Comparison of ENCODE assay signal across 11 cellular contexts in the genomic region with DNA sequence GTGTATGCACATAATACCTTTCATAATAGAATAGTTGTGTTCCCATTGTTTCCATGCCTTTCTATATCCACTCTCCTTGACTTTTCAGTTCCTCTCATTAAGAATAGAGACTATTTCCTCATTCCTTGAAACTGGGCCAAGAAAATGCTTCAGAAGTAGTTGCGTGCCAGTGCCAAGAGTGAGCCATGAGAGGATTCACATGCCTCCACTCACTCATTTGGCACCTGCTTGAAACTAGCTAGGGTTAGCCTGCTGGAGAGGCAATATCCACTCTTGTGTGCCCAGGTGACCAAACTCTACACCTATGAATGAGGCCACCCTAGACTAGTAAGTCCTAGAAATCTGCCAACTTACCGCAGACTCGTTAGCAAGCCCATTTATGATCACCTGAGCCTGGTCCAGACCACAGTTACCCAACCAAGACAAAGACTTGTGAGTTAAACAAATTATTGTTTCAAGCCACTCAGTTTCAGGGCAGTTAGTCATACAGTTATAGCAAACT.
DNase-seq lines count a peak whose midpoint lies in the region; ATAC-seq and TF ChIP-seq lines count a peak whose summit lies in the region.
"Had no signal": no experiment of that assay in that cellular context is flagged by ENCODE, and none has a peak within 500 bp of the region (broad histone marks: within the 10 kb centered on the region; RNA-seq: fewer than 3 reads in every experiment).

No MANE protein-coding gene starts in this region.

- POLR2A ChIA-PET in MCF 10A (lab: Yijun Ruan, JAX) = interaction anchor here (1.0 to 2.1 kb wide), 5 partner anchors 18 to 592 kb away, joined by 3 to 9 read pairs (median 3); a partner anchor contains a TSS

- BruUV-seq in MCF 10A (replicated peaks; lab: Mats Ljungman, UMichigan) = no TSS peak

- peaks cover 22% of the 10 kb centered on the region for H3K4me1 Mint-ChIP-seq in MCF 10A (ENCODE audit: insufficient read depth, unreplicated experiment)
- H3K4me1 Mint-ChIP-seq: neural progenitor cell had no signal

- CTCF ChIA-PET in MCF 10A (lab: Yijun Ruan, JAX) = interaction anchor here (0.6 to 1.9 kb wide), 4 partner anchors 14 to 612 kb away, joined by 3 to 5 read pairs (median 4); no protein-coding TSS in a partner anchor

- H3K36me3 Mint-ChIP-seq in MCF 10A (ENCODE audit: insufficient read depth, unreplicated experiment) = no peaks in the 10 kb centered on the region
- H3K36me3 Mint-ChIP-seq: neural progenitor cell had no signal

- H3K4me1 ChIP-seq in breast epithelium (no peaks in the 10 kb centered on the region), upper lobe of left lung (peaks cover 6 to 17% (median 9%) of the 10 kb centered on the region in 4 donors)
- H3K4me1 ChIP-seq: neural progenitor cell had no signal

- 63 to 66% methylated on average over 3 of the region's 3 CpGs for WGBS in upper lobe of left lung, 2 donors

- intact Hi-C loops in MCF 10A (cut with micrococcal nuclease) = loop anchor here (5.0 to 10.0 kb wide), 2 partner anchors 146 to 528 kb away; no protein-coding TSS in a partner anchor
- intact Hi-C loops in breast epithelium (cut with DNase I; ENCODE audit: low total_unique reads) = no loop called here

- H3K36me3 ChIP-seq in breast epithelium = no peaks in the 10 kb centered on the region
- H3K36me3 ChIP-seq in upper lobe of left lung = no peaks in the 10 kb centered on the region
- H3K36me3 ChIP-seq: gastroesophageal sphincter, neural progenitor cell had no signal

- peak; percentile 97 for DNase-seq in MCF 10A (ENCODE audit: unreplicated experiment)
- no peak for DNase-seq in breast epithelium (ENCODE audit: low spot score in 2 of 2)
- peak; percentile 30 for DNase-seq in HT1080 (ENCODE audit: low read depth)
- peak; percentile 87 for DNase-seq in dermis blood vessel endothelial cell
- DNase-seq in upper lobe of left lung = peak in 1 of 2 donors; percentile 79
- no peak for DNase-seq in stimulated activated CD4-positive, alpha-beta T cell treated with anti-CD3 and anti-CD28 coated beads, Interleukin-4, amount 100 ng/mL, for 1 hour
- no peak for DNase-seq in NCI-H82 treated with DMSO at 0.1 percent for 48 hours (lab: John Stamatoyannopoulos, UW; ENCODE audit: unreplicated experiment)
- no peak for DNase-seq in NCI-H1417 (lab: John Stamatoyannopoulos, UW)
- DNase-seq: ACHN had no signal

- H3K27me3 Mint-ChIP-seq in MCF 10A (ENCODE audit: insufficient read depth, unreplicated experiment) = no peaks in the 10 kb centered on the region

- H3K4me3 Mint-ChIP-seq in MCF 10A (ENCODE audit: unreplicated experiment) = no peak overlapping the region
- H3K4me3 Mint-ChIP-seq: neural progenitor cell had no signal

- H3K27me3 ChIP-seq in breast epithelium (no peaks in the 10 kb centered on the region), upper lobe of left lung (no peaks in the 10 kb centered on the region)
- H3K27me3 ChIP-seq: gastroesophageal sphincter, neural progenitor cell had no signal

- H3K9me3 ChIP-seq in breast epithelium (no peaks in the 10 kb centered on the region), upper lobe of left lung (no peaks in the 10 kb centered on the region)
- H3K9me3 ChIP-seq: gastroesophageal sphincter had no signal

- H3K4me3 ChIP-seq in breast epithelium (no peak overlapping the region), upper lobe of left lung (no peak overlapping the region)
- H3K4me3 ChIP-seq: gastroesophageal sphincter, neural progenitor cell had no signal

- ATAC-seq in upper lobe of left lung (ENCODE audit: low FRiP score in 2 of 2) = peak; percentile 48 to 87
- ATAC-seq: gastroesophageal sphincter had no signal

- no peaks in the 10 kb centered on the region for H3K9me3 Mint-ChIP-seq in MCF 10A (ENCODE audit: unreplicated experiment)
- H3K9me3 Mint-ChIP-seq: neural progenitor cell had no signal

- H3K27ac Mint-ChIP-seq in MCF 10A (ENCODE audit: low read depth, unreplicated experiment) = peak overlapping the region; percentile 46
- H3K27ac Mint-ChIP-seq: neural progenitor cell had no signal

- no peak for TF ChIP-seq POLR2A in breast epithelium (IDR thresholded peaks at IDR 0.05)
- no peak for TF ChIP-seq POLR2A in upper lobe of left lung (IDR thresholded peaks at IDR 0.05)

- H3K27ac ChIP-seq in breast epithelium = no peak overlapping the region
- no peak overlapping the region for H3K27ac ChIP-seq in upper lobe of left lung
- H3K27ac ChIP-seq: gastroesophageal sphincter, neural progenitor cell had no signal

- peak in 2 of 4 donors; percentile 87 to 95 for TF ChIP-seq EP300 in upper lobe of left lung (IDR thresholded peaks at IDR 0.05)

- no peak for TF ChIP-seq CTCF in MCF 10A (IDR thresholded peaks at IDR 0.05; ENCODE audit: unreplicated experiment)
- TF ChIP-seq CTCF in breast epithelium (IDR thresholded peaks at IDR 0.05) = no peak
- TF ChIP-seq CTCF in upper lobe of left lung (IDR thresholded peaks at IDR 0.05) = no peak

Comparison
In these comparisons a context has a peak if more than half of its experiments do, and no peak if none do; other contexts are left out.
1. DNase-seq: peak in MCF 10A (single experiment), HT1080 (single experiment) and dermis blood vessel endothelial cell (single experiment); none in breast epithelium (0 of 2), stimulated activated CD4-positive, alpha-beta T cell treated with anti-CD3 and anti-CD28 coated beads, Interleukin-4, amount 100 ng/mL, for 1 hour (single experiment), NCI-H82 treated with DMSO at 0.1 percent for 48 hours (single experiment) and NCI-H1417 (0 of 3).